Comparison of ENCODE assay signal across 8 cellular contexts in genomic region chr17:81918762-81919545, GRCh38. TPM values are rescaled to one million over a fixed set of nuclear protein-coding genes. Genes with fewer than 3 reads are reported as not detected.
DNase-seq lines count a peak whose midpoint lies in the region; ATAC-seq, FAIRE-seq and TF ChIP-seq lines count a peak whose summit lies in the region.

No MANE protein-coding gene starts in this region.

- POLR2A ChIA-PET in HepG2 (lab: Yijun Ruan, JAX), result no interaction called here
- POLR2A ChIA-PET in SK-N-SH (lab: Yijun Ruan, JAX), result no interaction called here

- H2AFZ ChIP-seq in HepG2 (ENCODE audit: low read length), result no peak overlapping the region
- H2AFZ ChIP-seq in SK-N-SH (ENCODE audit: low read depth), result no peak overlapping the region

- DNase-seq in left ventricle myocardium inferior, result no peak
- no peak for DNase-seq in heart left ventricle
- no peak for DNase-seq in HepG2 (ENCODE audit: low spot score)
- DNase-seq in SK-N-SH, result no peak
- no peak for DNase-seq in NCI-H526 treated with DMSO at 0.1 percent for 48 hours (lab: John Stamatoyannopoulos, UW)
- DNase-seq in HCEC 1CT, result no peak

- TF ChIP-seq CTCF in left ventricle myocardium inferior (IDR thresholded peaks at IDR 0.05; ENCODE audit: borderline replicate concordance), result no peak
- TF ChIP-seq CTCF in heart left ventricle (IDR thresholded peaks at IDR 0.05), result no peak
- no peak for TF ChIP-seq CTCF in VCaP (conservative IDR thresholded peaks at IDR 0.05)
- no peak for TF ChIP-seq CTCF in HepG2 (CRISPR knock-in tag; IDR thresholded peaks at IDR 0.05)
- TF ChIP-seq CTCF in SK-N-SH (IDR thresholded peaks at IDR 0.05), result no peak

- no peak overlapping the region for H3K9ac ChIP-seq in HepG2 (ENCODE audit: insufficient read depth, low read depth, low read length)
- no peak overlapping the region for H3K9ac ChIP-seq in SK-N-SH

- H3K27ac ChIP-seq in left ventricle myocardium inferior (replicated peaks) (peak overlapping the region; percentile 79), heart left ventricle (peak overlapping the region in 4 of 12 donors; percentile 16 to 80 (median 73)), VCaP (peak overlapping the region; percentile 81), HepG2 (ENCODE audit: extremely low read length, insufficient read depth, low read length) (peak overlapping the region; percentile 27), SK-N-SH (ENCODE audit: low read depth in 2 of 2, low read length in 1 of 2) (no peak overlapping the region)

- TF ChIP-seq EP300 in HepG2 (IDR thresholded peaks at IDR 0.05; ENCODE audit: low read depth in 2 of 2, low read length in 2 of 2) (no peak), HepG2 (CRISPR knock-in tag; IDR thresholded peaks at IDR 0.05; ENCODE audit: borderline replicate concordance) (no peak), SK-N-SH (IDR thresholded peaks at IDR 0.05; ENCODE audit: borderline replicate concordance in 1 of 2, low read depth in 1 of 2, low read length in 1 of 2) (no peak)

- 82 to 87% (median 85%) methylated on average over 13 to 15 of the region's 15 CpGs for WGBS in heart left ventricle, 4 donors
- WGBS in HepG2 (ENCODE audit: low lambda C conversion rate), result 94% methylated on average over 15 of the region's 15 CpGs
- 83% methylated on average over 14 of the region's 15 CpGs for WGBS in SK-N-SH (ENCODE audit: low lambda C conversion rate)

- H4K20me1 ChIP-seq in HepG2 (ENCODE audit: insufficient read depth, low read length), result peaks cover 6% of the 10 kb centered on the region; the same call in 1 of the 2 replicates
- peaks cover 76% of the 10 kb centered on the region for H4K20me1 ChIP-seq in SK-N-SH (ENCODE audit: insufficient read depth)

- H3K9me3 ChIP-seq in left ventricle myocardium inferior (replicated peaks), result no peaks in the 10 kb centered on the region
- H3K9me3 ChIP-seq in heart left ventricle, result no peaks in the 10 kb centered on the region
- H3K9me3 ChIP-seq in HepG2 (ENCODE audit: low read length), result no peaks in the 10 kb centered on the region
- H3K9me3 ChIP-seq in SK-N-SH, result no peaks in the 10 kb centered on the region

- H3K9me2 ChIP-seq in SK-N-SH, result no peaks in the 10 kb centered on the region

- no peak for TF ChIP-seq RAD21 in HepG2 (CRISPR knock-in tag; IDR thresholded peaks at IDR 0.05)
- TF ChIP-seq RAD21 in SK-N-SH (IDR thresholded peaks at IDR 0.05; ENCODE audit: low read length), result no peak

- intact Hi-C loops in left ventricle myocardium inferior (cut with micrococcal nuclease) (no loop called here), heart left ventricle (cut with DNase I) (no loop called here), HepG2 (cut with micrococcal nuclease; ENCODE audit: unreplicated experiment) (no loop called here)

- BruUV-seq in HepG2 (replicated peaks; lab: Mats Ljungman, UMichigan), result no TSS peak

- no peak for ATAC-seq in heart left ventricle
- peak; percentile 13 for ATAC-seq in HepG2
- no peak for ATAC-seq in GM21717 (IDR thresholded peaks at IDR 0.05; ENCODE audit: unreplicated experiment)

- H3F3A ChIP-seq in SK-N-SH (replicated peaks; ENCODE audit: insufficient read depth), result peaks cover 22% of the 10 kb centered on the region

- H3K4me3 ChIP-seq in left ventricle myocardium inferior (peak overlapping the region; percentile 90), heart left ventricle (peak overlapping the region in 1 of 12 donors; percentile 91), HepG2 (replicated peaks in 1 of 3; ENCODE audit: insufficient read depth in 1 of 3, low read depth in 2 of 3, low read length in 3 of 3) (no peak overlapping the region), SK-N-SH (ENCODE audit: low read depth in 2 of 2, low read length in 1 of 2) (no peak overlapping the region)

- H3K79me2 ChIP-seq in HepG2 (ENCODE audit: insufficient read depth, low read length), result peaks cover 57% of the 10 kb centered on the region
- H3K79me2 ChIP-seq in SK-N-SH (ENCODE audit: insufficient read depth), result peaks cover 84% of the 10 kb centered on the region

- in situ Hi-C loops in HepG2 (cut with HindIII; ENCODE audit: extremely low pct_ligation_motif_present, low pct_unique_long_range_greater_than_20kb), result no loop called here

- FAIRE-seq in HepG2 (lab: Jason Lieb, UNC), result no peak

- TF ChIP-seq POLR2A in heart left ventricle (IDR thresholded peaks at IDR 0.05) (no peak), HepG2 (IDR thresholded peaks at IDR 0.05; ENCODE audit: insufficient read depth in 1 of 2, low read depth in 2 of 2, low read length in 2 of 2) (no peak)

- H3K27me3 ChIP-seq in left ventricle myocardium inferior (ENCODE audit: low read depth) (no peaks in the 10 kb centered on the region), heart left ventricle (no peaks in the 10 kb centered on the region), HepG2 (ENCODE audit: control insufficient read depth in 1 of 2, insufficient read depth in 2 of 2, low read length in 2 of 2) (no peaks in the 10 kb centered on the region), SK-N-SH (ENCODE audit: insufficient read depth) (no peaks in the 10 kb centered on the region)

- peak overlapping the region; percentile 83; the same call in 1 of the 2 replicates for H3K4me2 ChIP-seq in HepG2 (ENCODE audit: low read depth, low read length)
- H3K4me2 ChIP-seq in SK-N-SH, result no peak overlapping the region

- H3K4me1 ChIP-seq in left ventricle myocardium inferior (peaks cover 66% of the 10 kb centered on the region), heart left ventricle (peaks cover 8 to 78% (median 36%) of the 10 kb centered on the region in 12 donors), HepG2 (ENCODE audit: insufficient read depth, low read length) (peaks cover 35% of the 10 kb centered on the region), SK-N-SH (ENCODE audit: control insufficient read depth in 1 of 2, insufficient read depth in 2 of 2, low read depth in 1 of 2, low read length in 1 of 2) (peaks cover 11 to 24% of the 10 kb centered on the region in 2 experiments; a peak in 3 of 4 replicates)

- H3K36me3 ChIP-seq in left ventricle myocardium inferior, result peaks cover 51% of the 10 kb centered on the region
- H3K36me3 ChIP-seq in heart left ventricle, result peaks cover 0 to 59% (median 46%) of the 10 kb centered on the region in 9 donors
- peaks cover 40 to 51% of the 10 kb centered on the region in 2 experiments for H3K36me3 ChIP-seq in HepG2 (replicated peaks in 1 of 2; ENCODE audit: control insufficient read depth in 1 of 2, insufficient read depth in 2 of 2, low read length in 2 of 2)
- peaks cover 17 to 63% of the 10 kb centered on the region in 2 experiments for H3K36me3 ChIP-seq in SK-N-SH (replicated peaks in 1 of 2; ENCODE audit: control insufficient read depth in 1 of 2, insufficient read depth in 2 of 2, low read length in 1 of 2)

- CTCF ChIA-PET in HepG2 (lab: Yijun Ruan, JAX; ENCODE audit: low intra/inter-chr PET ratio, low total read pairs) (no interaction called here), SK-N-SH (lab: Yijun Ruan, JAX) (interaction anchor here (2.9 kb wide), 1 partner anchor 49 kb away, joined by 10 read pairs; no protein-coding TSS in a partner anchor)

RNA-seq across cellular contexts. Expression of gene SIRT7, which starts 1.0 kb away (rescaled TPM):
- 8.5 TPM for total RNA-seq in left ventricle myocardium inferior
- 10 to 100 TPM in 2 of 9 donors, 1 to 10 TPM in 7; 3.6 to 13.2 (median 6.6) TPM for total RNA-seq in heart left ventricle
- 10 to 100 TPM in 1 of 2 donors, 1 to 10 TPM in 1; 7.1 to 12.0 TPM for polyA plus RNA-seq in heart left ventricle
- 14.5 and 24.8 TPM in 2 replicates for total RNA-seq in HepG2 (2016; rRNA removed; fragmentation: Illumina TruSeq; extraction: Trizol)
- total RNA-seq in HepG2 (2016; cell fraction: cytosol; rRNA removed; fragmentation: Illumina TruSeq; extraction: Trizol; ENCODE audit: low read depth), result 71.6 and 74.9 TPM in 2 replicates
- total RNA-seq in HepG2 (2016; cell fraction: insoluble cytoplasmic fraction; rRNA removed; fragmentation: Illumina TruSeq; extraction: Trizol), result 13.5 and 25.0 TPM in 2 replicates
- total RNA-seq in HepG2 (2016; cell fraction: membrane; rRNA removed; fragmentation: Illumina TruSeq; extraction: Trizol), result 27.9 and 28.8 TPM in 2 replicates
- 28.8 and 33.6 TPM in 2 replicates for total RNA-seq in HepG2 (2016; cell fraction: nucleus; rRNA removed; fragmentation: Illumina TruSeq; extraction: Trizol)
- 8.3 and 10.9 TPM in 2 replicates for polyA plus RNA-seq in HepG2 (2011; rRNA removed)
- polyA plus RNA-seq in HepG2 (2011; cell fraction: cytosol; rRNA removed), result 5.9 and 7.5 TPM in 2 replicates
- 73.2 and 80.4 TPM in 2 replicates for polyA plus RNA-seq in HepG2 (2011; cell fraction: nucleus; rRNA removed)
- polyA plus RNA-seq in HepG2 (2012), result 12.4 and 18.7 TPM in 2 replicates
- 8.7 and 9.0 TPM in 2 replicates for polyA plus RNA-seq in HepG2 (2016; cell fraction: cytosol; fragmentation: Illumina TruSeq; extraction: Trizol; ENCODE audit: low read depth)
- 13.6 and 15.2 TPM in 2 replicates for polyA plus RNA-seq in HepG2 (2016; cell fraction: insoluble cytoplasmic fraction; fragmentation: Illumina TruSeq; extraction: Trizol; ENCODE audit: low read depth)
- polyA plus RNA-seq in HepG2 (2016; cell fraction: membrane; fragmentation: Illumina TruSeq; extraction: Trizol; ENCODE audit: low read depth), result 12.2 and 12.4 TPM in 2 replicates
- 87.1 and 90.3 TPM in 2 replicates for polyA plus RNA-seq in HepG2 (2016; cell fraction: nucleus; fragmentation: Illumina TruSeq; extraction: Trizol; ENCODE audit: insufficient read depth, low read depth)
- 38.8 and 69.4 TPM in 2 replicates for polyA minus RNA-seq in HepG2 (2011; rRNA and poly(A)+ RNA removed; ENCODE audit: low replicate concordance)
- polyA minus RNA-seq in HepG2 (2011; cell fraction: cytosol; rRNA and poly(A)+ RNA removed), result 8.9 and 16.0 TPM in 2 replicates
- 22.5 and 26.8 TPM in 2 replicates for polyA minus RNA-seq in HepG2 (2011; cell fraction: nucleus; rRNA and poly(A)+ RNA removed)
- polyA plus RNA-seq in SK-N-SH (2012; rRNA removed), result 32.6 and 34.1 TPM in 2 replicates
- polyA plus RNA-seq in SK-N-SH (2012; cell fraction: cytosol; rRNA removed), result 10.3 and 12.3 TPM in 2 replicates
- 182 and 254 TPM in 2 replicates for polyA plus RNA-seq in SK-N-SH (2012; cell fraction: nucleus; rRNA removed)

RNA-seq across cellular contexts. Expression of gene PCYT2, which starts 7.8 kb away (rescaled TPM):
- total RNA-seq in left ventricle myocardium inferior (48.1 TPM), heart left ventricle (10 to 100 TPM; 28.8 to 85.5 (median 46.2) TPM), HepG2 (2016; rRNA removed; fragmentation: Illumina TruSeq; extraction: Trizol) (240 and 297 TPM in 2 replicates)
- polyA plus RNA-seq in heart left ventricle (10 to 100 TPM; 60.4 to 64.0 TPM), HepG2 (2011; rRNA removed) (147 and 222 TPM in 2 replicates), SK-N-SH (2012; rRNA removed) (46.2 and 54.1 TPM in 2 replicates)
- total RNA-seq in HepG2 (2016; cell fraction: cytosol; rRNA removed; fragmentation: Illumina TruSeq; extraction: Trizol; ENCODE audit: low read depth), result 152 and 156 TPM in 2 replicates
- 223 and 298 TPM in 2 replicates for total RNA-seq in HepG2 (2016; cell fraction: insoluble cytoplasmic fraction; rRNA removed; fragmentation: Illumina TruSeq; extraction: Trizol)
- total RNA-seq in HepG2 (2016; cell fraction: membrane; rRNA removed; fragmentation: Illumina TruSeq; extraction: Trizol), result 178 and 208 TPM in 2 replicates
- 220 and 223 TPM in 2 replicates for total RNA-seq in HepG2 (2016; cell fraction: nucleus; rRNA removed; fragmentation: Illumina TruSeq; extraction: Trizol)
- 94.7 and 118 TPM in 2 replicates for polyA plus RNA-seq in HepG2 (2011; cell fraction: cytosol; rRNA removed)
- polyA plus RNA-seq in HepG2 (2011; cell fraction: nucleus; rRNA removed), result 1,015 and 1,225 TPM in 2 replicates
- 124 and 128 TPM in 2 replicates for polyA plus RNA-seq in HepG2 (2012)
- polyA plus RNA-seq in HepG2 (2016; cell fraction: cytosol; fragmentation: Illumina TruSeq; extraction: Trizol; ENCODE audit: low read depth), result 113 and 134 TPM in 2 replicates
- 235 and 242 TPM in 2 replicates for polyA plus RNA-seq in HepG2 (2016; cell fraction: insoluble cytoplasmic fraction; fragmentation: Illumina TruSeq; extraction: Trizol; ENCODE audit: low read depth)
- polyA plus RNA-seq in HepG2 (2016; cell fraction: membrane; fragmentation: Illumina TruSeq; extraction: Trizol; ENCODE audit: low read depth), result 149 and 175 TPM in 2 replicates
- polyA plus RNA-seq in HepG2 (2016; cell fraction: nucleus; fragmentation: Illumina TruSeq; extraction: Trizol; ENCODE audit: insufficient read depth, low read depth), result 499 and 551 TPM in 2 replicates
- 38.6 and 144 TPM in 2 replicates for polyA minus RNA-seq in HepG2 (2011; rRNA and poly(A)+ RNA removed; ENCODE audit: low replicate concordance)
- polyA minus RNA-seq in HepG2 (2011; cell fraction: cytosol; rRNA and poly(A)+ RNA removed), result 47.2 and 54.9 TPM in 2 replicates
- 202 and 210 TPM in 2 replicates for polyA minus RNA-seq in HepG2 (2011; cell fraction: nucleus; rRNA and poly(A)+ RNA removed)
- polyA plus RNA-seq in SK-N-SH (2012; cell fraction: cytosol; rRNA removed), result 23.8 and 36.1 TPM in 2 replicates
- 97.5 and 110 TPM in 2 replicates for polyA plus RNA-seq in SK-N-SH (2012; cell fraction: nucleus; rRNA removed)

RNA-seq across cellular contexts. Expression of gene MAFG, which starts 8.6 kb away (rescaled TPM):
- total RNA-seq in left ventricle myocardium inferior (24.3 TPM), heart left ventricle (10 to 100 TPM; 14.3 to 30.5 (median 18.0) TPM), HepG2 (2016; rRNA removed; fragmentation: Illumina TruSeq; extraction: Trizol) (12.4 and 14.5 TPM in 2 replicates)
- polyA plus RNA-seq in heart left ventricle (10 to 100 TPM; 10.2 to 23.6 TPM), HepG2 (2011; rRNA removed) (20.0 TPM in 2 replicates), SK-N-SH (2012; rRNA removed) (30.3 and 38.7 TPM in 2 replicates)
- total RNA-seq in HepG2 (2016; cell fraction: cytosol; rRNA removed; fragmentation: Illumina TruSeq; extraction: Trizol; ENCODE audit: low read depth), result 2.1 and 2.3 TPM in 2 replicates
- total RNA-seq in HepG2 (2016; cell fraction: insoluble cytoplasmic fraction; rRNA removed; fragmentation: Illumina TruSeq; extraction: Trizol), result 9.8 and 14.7 TPM in 2 replicates
- 7.6 TPM in 2 replicates for total RNA-seq in HepG2 (2016; cell fraction: membrane; rRNA removed; fragmentation: Illumina TruSeq; extraction: Trizol)
- total RNA-seq in HepG2 (2016; cell fraction: nucleus; rRNA removed; fragmentation: Illumina TruSeq; extraction: Trizol), result 15.5 and 16.7 TPM in 2 replicates
- 17.1 and 19.4 TPM in 2 replicates for polyA plus RNA-seq in HepG2 (2011; cell fraction: cytosol; rRNA removed)
- polyA plus RNA-seq in HepG2 (2011; cell fraction: nucleus; rRNA removed), result 98.2 and 128 TPM in 2 replicates
- 16.1 and 26.5 TPM in 2 replicates for polyA plus RNA-seq in HepG2 (2012)
- polyA plus RNA-seq in HepG2 (2016; cell fraction: cytosol; fragmentation: Illumina TruSeq; extraction: Trizol; ENCODE audit: low read depth), result 1.4 and 1.6 TPM in 2 replicates
- polyA plus RNA-seq in HepG2 (2016; cell fraction: insoluble cytoplasmic fraction; fragmentation: Illumina TruSeq; extraction: Trizol; ENCODE audit: low read depth), result 9.2 and 10.7 TPM in 2 replicates
- polyA plus RNA-seq in HepG2 (2016; cell fraction: membrane; fragmentation: Illumina TruSeq; extraction: Trizol; ENCODE audit: low read depth), result 4.3 and 4.6 TPM in 2 replicates
- 38.9 and 41.8 TPM in 2 replicates for polyA plus RNA-seq in HepG2 (2016; cell fraction: nucleus; fragmentation: Illumina TruSeq; extraction: Trizol; ENCODE audit: insufficient read depth, low read depth)
- polyA minus RNA-seq in HepG2 (2011; rRNA and poly(A)+ RNA removed; ENCODE audit: low replicate concordance), result 16.8 and 26.4 TPM in 2 replicates
- 8.0 and 9.5 TPM in 2 replicates for polyA minus RNA-seq in HepG2 (2011; cell fraction: cytosol; rRNA and poly(A)+ RNA removed)
- polyA minus RNA-seq in HepG2 (2011; cell fraction: nucleus; rRNA and poly(A)+ RNA removed), result 11.9 and 15.8 TPM in 2 replicates
- 22.2 and 29.1 TPM in 2 replicates for polyA plus RNA-seq in SK-N-SH (2012; cell fraction: cytosol; rRNA removed)
- polyA plus RNA-seq in SK-N-SH (2012; cell fraction: nucleus; rRNA removed), result 88.8 and 95.8 TPM in 2 replicates

RNA-seq across cellular contexts. Expression of gene NPB, which starts 16.9 kb away (rescaled TPM):
- total RNA-seq in left ventricle myocardium inferior (0.19 TPM), heart left ventricle (1 to 10 TPM in 1 of 9 donors, under 1 TPM in 7, not detected in 1; 0.13 to 1.2 (median 0.50) TPM), HepG2 (2016; rRNA removed; fragmentation: Illumina TruSeq; extraction: Trizol) (0.56 and 0.93 TPM in 2 replicates)
- polyA plus RNA-seq in heart left ventricle (under 1 TPM; 0.29 to 0.61 TPM), HepG2 (2011; rRNA removed) (0.11 and 0.22 TPM in 2 replicates), SK-N-SH (2012; rRNA removed) (0.91 and 2.4 TPM in 2 replicates)
- 0.97 and 1.1 TPM in 2 replicates for total RNA-seq in HepG2 (2016; cell fraction: cytosol; rRNA removed; fragmentation: Illumina TruSeq; extraction: Trizol; ENCODE audit: low read depth)
- total RNA-seq in HepG2 (2016; cell fraction: insoluble cytoplasmic fraction; rRNA removed; fragmentation: Illumina TruSeq; extraction: Trizol), result 0.34 and 0.69 TPM in 2 replicates
- total RNA-seq in HepG2 (2016; cell fraction: membrane; rRNA removed; fragmentation: Illumina TruSeq; extraction: Trizol), result 0.59 and 0.69 TPM in 2 replicates
- 0.31 and 0.44 TPM in 2 replicates for total RNA-seq in HepG2 (2016; cell fraction: nucleus; rRNA removed; fragmentation: Illumina TruSeq; extraction: Trizol)
- polyA plus RNA-seq in HepG2 (2011; cell fraction: cytosol; rRNA removed), result 0.59 and 0.70 TPM in 2 replicates
- polyA plus RNA-seq in HepG2 (2011; cell fraction: nucleus; rRNA removed), result 0.52 and 0.66 TPM in 2 replicates
- polyA plus RNA-seq in HepG2 (2012), result 1.6 TPM in 1 of 2 replicates, not detected in the other
- polyA plus RNA-seq in HepG2 (2016; cell fraction: cytosol; fragmentation: Illumina TruSeq; extraction: Trizol; ENCODE audit: low read depth), result 1.2 and 1.7 TPM in 2 replicates
- polyA plus RNA-seq in HepG2 (2016; cell fraction: insoluble cytoplasmic fraction; fragmentation: Illumina TruSeq; extraction: Trizol; ENCODE audit: low read depth), result 0.17 and 0.43 TPM in 2 replicates
- 0.80 and 0.88 TPM in 2 replicates for polyA plus RNA-seq in HepG2 (2016; cell fraction: membrane; fragmentation: Illumina TruSeq; extraction: Trizol; ENCODE audit: low read depth)
- 1.3 TPM in 1 of 2 replicates, not detected in the other for polyA plus RNA-seq in HepG2 (2016; cell fraction: nucleus; fragmentation: Illumina TruSeq; extraction: Trizol; ENCODE audit: insufficient read depth, low read depth)
- polyA minus RNA-seq in HepG2 (2011; rRNA and poly(A)+ RNA removed; ENCODE audit: low replicate concordance), result 0.80 and 1.6 TPM in 2 replicates
- 0.53 TPM in 1 of 2 replicates, not detected in the other for polyA minus RNA-seq in HepG2 (2011; cell fraction: cytosol; rRNA and poly(A)+ RNA removed)
- 0.26 and 0.75 TPM in 2 replicates for polyA minus RNA-seq in HepG2 (2011; cell fraction: nucleus; rRNA and poly(A)+ RNA removed)
- polyA plus RNA-seq in SK-N-SH (2012; cell fraction: cytosol; rRNA removed), result 1.0 and 1.9 TPM in 2 replicates
- polyA plus RNA-seq in SK-N-SH (2012; cell fraction: nucleus; rRNA removed), result 0.89 and 2.1 TPM in 2 replicates

RNA-seq across cellular contexts. Expression of gene PYCR1, which starts 18.1 kb away (rescaled TPM):
- total RNA-seq in left ventricle myocardium inferior, result 3.8 TPM
- total RNA-seq in heart left ventricle, result 10 to 100 TPM in 2 of 9 donors, 1 to 10 TPM in 7; 1.8 to 12.2 (median 5.4) TPM
- 10 to 100 TPM in 1 of 2 donors, 1 to 10 TPM in 1; 3.4 to 30.7 TPM for polyA plus RNA-seq in heart left ventricle
- total RNA-seq in HepG2 (2016; rRNA removed; fragmentation: Illumina TruSeq; extraction: Trizol), result 323 and 338 TPM in 2 replicates
- 107 and 137 TPM in 2 replicates for total RNA-seq in HepG2 (2016; cell fraction: cytosol; rRNA removed; fragmentation: Illumina TruSeq; extraction: Trizol; ENCODE audit: low read depth)
- 327 and 331 TPM in 2 replicates for total RNA-seq in HepG2 (2016; cell fraction: insoluble cytoplasmic fraction; rRNA removed; fragmentation: Illumina TruSeq; extraction: Trizol)
- 233 and 286 TPM in 2 replicates for total RNA-seq in HepG2 (2016; cell fraction: membrane; rRNA removed; fragmentation: Illumina TruSeq; extraction: Trizol)
- total RNA-seq in HepG2 (2016; cell fraction: nucleus; rRNA removed; fragmentation: Illumina TruSeq; extraction: Trizol), result 125 and 146 TPM in 2 replicates
- 338 and 382 TPM in 2 replicates for polyA plus RNA-seq in HepG2 (2011; rRNA removed)
- 241 and 431 TPM in 2 replicates for polyA plus RNA-seq in HepG2 (2011; cell fraction: cytosol; rRNA removed)
- polyA plus RNA-seq in HepG2 (2011; cell fraction: nucleus; rRNA removed), result 366 and 457 TPM in 2 replicates
- 191 and 311 TPM in 2 replicates for polyA plus RNA-seq in HepG2 (2012)
- 130 and 165 TPM in 2 replicates for polyA plus RNA-seq in HepG2 (2016; cell fraction: cytosol; fragmentation: Illumina TruSeq; extraction: Trizol; ENCODE audit: low read depth)
- 344 and 389 TPM in 2 replicates for polyA plus RNA-seq in HepG2 (2016; cell fraction: insoluble cytoplasmic fraction; fragmentation: Illumina TruSeq; extraction: Trizol; ENCODE audit: low read depth)
- 207 and 239 TPM in 2 replicates for polyA plus RNA-seq in HepG2 (2016; cell fraction: membrane; fragmentation: Illumina TruSeq; extraction: Trizol; ENCODE audit: low read depth)
- 253 and 265 TPM in 2 replicates for polyA plus RNA-seq in HepG2 (2016; cell fraction: nucleus; fragmentation: Illumina TruSeq; extraction: Trizol; ENCODE audit: insufficient read depth, low read depth)
- polyA minus RNA-seq in HepG2 (2011; rRNA and poly(A)+ RNA removed; ENCODE audit: low replicate concordance), result 104 and 478 TPM in 2 replicates
- polyA minus RNA-seq in HepG2 (2011; cell fraction: cytosol; rRNA and poly(A)+ RNA removed), result 138 and 160 TPM in 2 replicates
- polyA minus RNA-seq in HepG2 (2011; cell fraction: nucleus; rRNA and poly(A)+ RNA removed), result 31.5 and 42.4 TPM in 2 replicates
- polyA plus RNA-seq in SK-N-SH (2012; rRNA removed), result 121 and 165 TPM in 2 replicates
- 52.8 and 102 TPM in 2 replicates for polyA plus RNA-seq in SK-N-SH (2012; cell fraction: cytosol; rRNA removed)
- 77.3 and 103 TPM in 2 replicates for polyA plus RNA-seq in SK-N-SH (2012; cell fraction: nucleus; rRNA removed)

Comparison
In these comparisons a context has a peak if more than half of its experiments do, and no peak if none do; other contexts are left out.
1. H3K27ac ChIP-seq: peak in left ventricle myocardium inferior (single experiment), VCaP (single experiment) and HepG2 (single experiment); none in SK-N-SH (0 of 2).